In genomic region chr11:14320020-14320419, GRCh38 we compare ENCODE assay signal across 8 cellular contexts.
DNase-seq lines count a peak whose midpoint lies in the region; ATAC-seq and TF ChIP-seq lines count a peak whose summit lies in the region.

No MANE protein-coding gene starts in this region.

- CTCF ChIA-PET in RWPE1 (lab: Yijun Ruan, JAX): interaction anchor here (0.8 kb wide), 1 partner anchor 54 kb away, joined by 3 read pairs; no protein-coding TSS in a partner anchor

- in situ Hi-C loops in astrocyte of the cerebellum (cut with HindIII; ENCODE audit: low sequenced_read_pairs): no loop called here

- H3K27ac ChIP-seq in RWPE1: no peak overlapping the region

- ATAC-seq in HG03378 (IDR thresholded peaks at IDR 0.05; ENCODE audit: unreplicated experiment): peak; percentile 67
- ATAC-seq in HG03045 (IDR thresholded peaks at IDR 0.05; ENCODE audit: unreplicated experiment): no peak

- H3K4me3 ChIP-seq in astrocyte of the cerebellum (ENCODE audit: low read depth, low read length): no peak overlapping the region

- TF ChIP-seq CTCF in astrocyte of the cerebellum (IDR thresholded peaks at IDR 0.05; ENCODE audit: low read depth, low read length, missing control alignments) (no peak), RWPE1 (conservative IDR thresholded peaks at IDR 0.05; ENCODE audit: low read depth) (no peak)

- peak; percentile 13 for DNase-seq in stimulated activated CD4-positive, alpha-beta T cell treated with anti-CD3 and anti-CD28 coated beads, Interleukin-15, amount 100 ng/mL, for 24 hours
- DNase-seq in stimulated activated CD4-positive, alpha-beta T cell treated with anti-CD3 and anti-CD28 coated beads, Interleukin-4, amount 100 ng/mL, for 24 hours: no peak
- DNase-seq in astrocyte of the cerebellum (ENCODE audit: low read depth) (peak; percentile 86), MV-4-11 (lab: John Stamatoyannopoulos, UW) (no peak), RWPE1 (ENCODE audit: low spot score) (no peak), NOMO-1 treated with DMSO at 0.1 percent for 48 hours (lab: John Stamatoyannopoulos, UW; ENCODE audit: unreplicated experiment) (no peak)

- POLR2A ChIA-PET in RWPE1 (lab: Yijun Ruan, JAX; ENCODE audit: low non-redundant PET): no interaction called here

Comparison
In these comparisons a context has a peak if more than half of its experiments do, and no peak if none do; other contexts are left out.
1. DNase-seq: peak in stimulated activated CD4-positive, alpha-beta T cell treated with anti-CD3 and anti-CD28 coated beads, Interleukin-15, amount 100 ng/mL, for 24 hours (single experiment) and astrocyte of the cerebellum (single experiment); none in stimulated activated CD4-positive, alpha-beta T cell treated with anti-CD3 and anti-CD28 coated beads, Interleukin-4, amount 100 ng/mL, for 24 hours (single experiment), MV-4-11 (single experiment), RWPE1 (single experiment) and NOMO-1 treated with DMSO at 0.1 percent for 48 hours (single experiment).